28 cellular contexts compared by ENCODE assay signal in the genomic region with DNA sequence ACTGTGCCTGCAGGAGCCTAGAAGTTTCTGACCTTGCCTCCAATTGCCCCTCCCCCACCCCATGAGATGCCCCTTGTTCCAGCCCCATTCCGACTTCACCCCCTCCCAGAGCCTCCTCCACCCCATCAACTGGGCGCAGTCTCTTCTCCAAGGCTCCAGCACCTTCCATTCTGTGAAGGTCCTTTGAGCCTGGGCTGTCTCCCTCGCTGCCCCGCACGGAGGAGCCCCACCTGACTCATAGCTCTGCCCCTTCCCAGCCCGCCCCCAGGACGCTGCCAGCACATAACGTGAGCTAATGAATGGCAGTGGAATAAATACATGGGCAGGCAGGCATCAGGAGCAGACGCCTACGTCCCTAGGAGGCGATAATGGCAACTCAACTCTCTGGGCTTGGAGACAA.
"Had no signal": no experiment of that assay in that cellular context is flagged by ENCODE, and none has a peak within 500 bp of the region (broad histone marks: within the 10 kb centered on the region; RNA-seq: fewer than 3 reads in every experiment).

No MANE protein-coding gene starts in this region.

- DNase-seq: activated CD4-positive, alpha-beta T cell treated with anti-CD3 and anti-CD28 coated beads for 48 hours; activated CD4-positive, alpha-beta T cell treated with anti-CD3 and anti-CD28 coated beads, Interleukin-2, amount 50 U/mL, for 48 hours; activated CD4-positive, CD25-positive, alpha-beta regulatory T cell treated with anti-CD3 and anti-CD28 coated beads, Interleukin-2, amount 50 U/mL, for 72 hours; activated CD8-positive, alpha-beta memory T cell treated with anti-CD3 and anti-CD28 coated beads, Interleukin-2, amount 10 ng/mL, durations not matched to agents 7 days and 5 days; activated effector memory CD4-positive, alpha-beta T cell treated with anti-CD3 and anti-CD28 coated beads, Interleukin-2, amount 50 U/mL, for 16 hours; activated naive CD4-positive, alpha-beta T cell treated with Interleukin-2 at 50 U/mL for 16 hours; activated naive CD8-positive, alpha-beta T cell treated with anti-CD3 and anti-CD28 coated beads, Interleukin-2, amount 50 U/mL, for 24 hours; activated T-cell treated with anti-CD3 and anti-CD28 coated beads, Interleukin-2, amount 50 U/mL, for 4 hours; amniotic stem cell; MV-4-11; NCI-H1092 treated with DMSO at 0.1 percent for 48 hours; NCI-H1417 treated with DMSO at 0.1 percent for 48 hours; NCI-H1694; NCI-H2029 treated with DMSO at 0.1 percent for 48 hours; NCI-H345; NCI-H510A; NCI-H526 treated with DMSO at 0.1 percent for 48 hours; SHP77 treated with DMSO at 0.1 percent for 48 hours; T-helper 9 cell had no signal

- H3K4me3 ChIP-seq: ascending aorta, cardiac muscle cell, Peyer's patch had no signal

- H3K36me3 ChIP-seq: ascending aorta, cardiac muscle cell, Peyer's patch had no signal

- H3K27ac ChIP-seq: ascending aorta, cardiac muscle cell, KMS-11, Peyer's patch, RWPE1 had no signal

- H3K36me3 Mint-ChIP-seq: activated naive CD4-positive, alpha-beta T cell treated with anti-CD3 and anti-CD28 coated beads, Interleukin-2, amount 50 U/mL, for 72 hours; brain; WTC11 had no signal

- H3K4me1 ChIP-seq: ascending aorta, Peyer's patch had no signal

- H3K4me3 Mint-ChIP-seq: activated CD8-positive, alpha-beta memory T cell treated with anti-CD3 and anti-CD28 coated beads, Interleukin-2, amount 10 ng/mL, durations not matched to agents 7 days and 5 days; activated naive CD8-positive, alpha-beta T cell treated with anti-CD3 and anti-CD28 coated beads, Interleukin-2, amount 50 U/mL, for 24 hours; activated T-cell treated with anti-CD3 and anti-CD28 coated beads, Interleukin-2, amount 50 U/mL, for 4 hours; brain; T-helper 1 cell treated with Interleukin-12 subunit alpha and Interleukin-12 subunit beta and Interleukin-4 antibody, amounts not matched to agents 30 μg/mL and 1 μg/mL, for 36 hours; WTC11 had no signal

- H3K27me3 Mint-ChIP-seq: activated CD8-positive, alpha-beta memory T cell treated with anti-CD3 and anti-CD28 coated beads, Interleukin-2, amount 10 ng/mL, durations not matched to agents 7 days and 5 days; activated naive CD8-positive, alpha-beta T cell treated with anti-CD3 and anti-CD28 coated beads, Interleukin-2, amount 50 U/mL, for 24 hours had no signal

- H3K9me3 ChIP-seq: ascending aorta, Peyer's patch had no signal

- H3K27ac Mint-ChIP-seq: activated CD8-positive, alpha-beta memory T cell treated with anti-CD3 and anti-CD28 coated beads, Interleukin-2, amount 10 ng/mL, durations not matched to agents 7 days and 5 days; activated naive CD4-positive, alpha-beta T cell treated with anti-CD3 and anti-CD28 coated beads, Interleukin-2, amount 50 U/mL, for 72 hours; activated naive CD8-positive, alpha-beta T cell treated with anti-CD3 and anti-CD28 coated beads, Interleukin-2, amount 50 U/mL, for 24 hours; T-helper 1 cell treated with Interleukin-12 subunit alpha and Interleukin-12 subunit beta and Interleukin-4 antibody, amounts not matched to agents 30 μg/mL and 1 μg/mL, for 36 hours; WTC11 had no signal

- H3K9me3 Mint-ChIP-seq: activated naive CD4-positive, alpha-beta T cell treated with anti-CD3 and anti-CD28 coated beads, Interleukin-2, amount 50 U/mL, for 72 hours; activated naive CD8-positive, alpha-beta T cell treated with anti-CD3 and anti-CD28 coated beads, Interleukin-2, amount 50 U/mL, for 24 hours; activated T-cell treated with anti-CD3 and anti-CD28 coated beads, Interleukin-2, amount 50 U/mL, for 4 hours; T-helper 1 cell treated with Interleukin-12 subunit alpha and Interleukin-12 subunit beta and Interleukin-4 antibody, amounts not matched to agents 30 μg/mL and 1 μg/mL, for 36 hours had no signal

- H3K27me3 ChIP-seq: ascending aorta, cardiac muscle cell, Peyer's patch had no signal
